9 cellular contexts compared by ENCODE assay signal in genomic region chr1:161069731-161070270, GRCh38. TPM values are rescaled to one million over a fixed set of nuclear protein-coding genes. Genes with fewer than 3 reads are reported as not detected.
DNase-seq lines count a peak whose midpoint lies in the region; ATAC-seq, FAIRE-seq and TF ChIP-seq lines count a peak whose summit lies in the region.
"Had no signal": no experiment of that assay in that cellular context is flagged by ENCODE, and none has a peak within 500 bp of the region (broad histone marks: within the 10 kb centered on the region; RNA-seq: fewer than 3 reads in every experiment).

Gene ARHGAP30, minus strand, starts transcription at chr1:161069891. Its CDS starts 267 bp downstream, at chr1:161069624.

- no peak for FAIRE-seq in small intestine (lab: Jason Lieb, UNC)
- FAIRE-seq: endothelial cell of umbilical vein had no signal

- H3K4me1 ChIP-seq in small intestine (ENCODE audit: control insufficient read depth in 2 of 2, insufficient read depth in 1 of 2, low read depth in 1 of 2, low read length in 1 of 2) (no peaks in the 10 kb centered on the region), HAP-1 (no peaks in the 10 kb centered on the region)

- in situ Hi-C loops in HAP-1 (cut with MboI; ENCODE audit: low sequenced_read_pairs), result no loop called here

- H3K27me3 Mint-ChIP-seq in HFFc6 (ENCODE audit: insufficient read depth), result peaks cover 6% of the 10 kb centered on the region

- 57 to 92% (median 64%) methylated on average over 9 of the region's 9 CpGs for WGBS in small intestine, 3 donors

- H3K27me3 ChIP-seq in small intestine (ENCODE audit: control insufficient read depth in 2 of 2, insufficient read depth in 2 of 2, low read length in 2 of 2) (no peaks in the 10 kb centered on the region), HAP-1 (ENCODE audit: low read depth) (no peaks in the 10 kb centered on the region)

- no peaks in the 10 kb centered on the region for H3K9me3 Mint-ChIP-seq in HFFc6

- H3K4me1 Mint-ChIP-seq in HFFc6 (ENCODE audit: low read depth), result peaks cover 5% of the 10 kb centered on the region; the same call in 1 of the 2 replicates

- H3K4me3 ChIP-seq in small intestine (ENCODE audit: low read depth in 1 of 2, low read length in 2 of 2) (peak within 1 kb of the TSS; percentile 53 to 61), HAP-1 (no peak within 1 kb of the TSS)

- no peak for TF ChIP-seq CTCF in HFFc6 (IDR thresholded peaks at IDR 0.05)

- peak; percentile 85 for ATAC-seq in GM19463 (IDR thresholded peaks at IDR 0.05; ENCODE audit: unreplicated experiment)

- peak; percentile 27 for TF ChIP-seq POLR2A in erythroblast (IDR thresholded peaks at IDR 0.05; ENCODE audit: low read length)

- no peaks in the 10 kb centered on the region for H3K36me3 ChIP-seq in small intestine (ENCODE audit: control insufficient read depth in 2 of 2, insufficient read depth in 2 of 2, low read length in 2 of 2)
- H3K36me3 ChIP-seq in HAP-1 (replicated peaks), result no peaks in the 10 kb centered on the region

- H3K27ac ChIP-seq in small intestine (ENCODE audit: low read depth in 1 of 2, low read length in 1 of 2), result peak within 1 kb of the TSS; percentile 43 to 89

- H3K9me3 ChIP-seq in small intestine (ENCODE audit: control insufficient read depth, low read depth) (no peaks in the 10 kb centered on the region), HAP-1 (no peaks in the 10 kb centered on the region)

- peak; percentile 65 for DNase-seq in A172 (ENCODE audit: low spot score)
- peak; percentile 64 for DNase-seq in HT1080 (ENCODE audit: low read depth)
- peak; percentile 69 for DNase-seq in activated CD4-positive, alpha-beta T cell treated with anti-CD3 and anti-CD28 coated beads, Interleukin-2, amount 50 U/mL, for 4 hours
- no peak for DNase-seq in erythroblast (lab: John Stamatoyannopoulos, UW)
- DNase-seq in small intestine, result peak; percentile 72
- DNase-seq in HFFc6, result no peak
- DNase-seq in HAP-1 (ENCODE audit: low spot score in 2 of 2), result no peak

- no peak within 1 kb of the TSS for H3K4me3 Mint-ChIP-seq in HFFc6

- no peak within 1 kb of the TSS for H3K27ac Mint-ChIP-seq in HFFc6

- H3K36me3 Mint-ChIP-seq in HFFc6 (ENCODE audit: low read depth), result no peaks in the 10 kb centered on the region

RNA-seq across cellular contexts. Expression of gene ARHGAP30, which starts in this region (rescaled TPM):
- total RNA-seq in A172 (2014; rRNA removed; shearing (Covaris generic)), result 0.07 and 0.38 TPM in 2 replicates
- 4.0 and 6.0 TPM in 2 replicates for total RNA-seq in HT1080 (2014; rRNA removed; shearing (Covaris generic))
- 15.2 and 16.8 TPM in 2 replicates for polyA plus RNA-seq in HT1080 (2015; cell fraction: cytosol; rRNA removed)
- polyA plus RNA-seq in HT1080 (2015; cell fraction: nucleus; rRNA removed), result 21.8 and 22.6 TPM in 2 replicates
- 1 to 10 TPM; 2.2 to 5.8 (median 5.4) TPM for polyA plus RNA-seq in small intestine
- total RNA-seq in HFFc6 (2021; fragmentation: NEBNext Ultra II Directional; extraction: Animal tissue kit (Norgen Biotek cat#: 25700)), result not detected
- total RNA-seq: endothelial cell of umbilical vein had no signal
- polyA plus RNA-seq: endothelial cell of umbilical vein had no signal

Comparison
In these comparisons a context has a peak if more than half of its experiments do, and no peak if none do; other contexts are left out.
1. Peak in DNase-seq in A172; RNA of the gene not detected or under 1 TPM.
2. DNase-seq: peak in HT1080 (single experiment), activated CD4-positive, alpha-beta T cell treated with anti-CD3 and anti-CD28 coated beads, Interleukin-2, amount 50 U/mL, for 4 hours (2 of 2) and small intestine (single experiment); none in erythroblast (0 of 2), HFFc6 (single experiment) and HAP-1 (0 of 2).